ENCODE assay signal across 15 cellular contexts in the genomic region with DNA sequence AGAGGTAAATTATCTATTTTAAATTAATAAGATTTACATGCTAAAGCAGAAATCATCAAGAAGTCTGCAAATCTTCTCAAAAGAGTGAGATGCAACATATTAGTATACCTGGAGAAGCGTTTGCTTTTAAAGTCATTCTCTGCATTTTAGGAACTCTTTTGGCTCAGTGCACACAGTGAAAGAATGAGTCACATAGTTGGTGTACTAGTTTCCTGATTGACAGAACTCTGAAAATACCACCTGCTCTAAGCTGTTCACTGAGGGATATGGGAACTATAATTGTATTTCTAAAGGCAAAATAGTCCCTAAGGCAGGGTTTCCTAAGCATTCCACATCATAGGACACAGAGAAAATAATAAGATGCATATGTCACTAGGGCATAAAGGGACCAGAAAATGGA.
A peak's percentile ranks its signal among the peaks of the same experiment; 100 is the strongest.
DNase-seq lines count a peak whose midpoint lies in the region; ATAC-seq and TF ChIP-seq lines count a peak whose summit lies in the region.
"Had no signal": no experiment of that assay in that cellular context is flagged by ENCODE, and none has a peak within 500 bp of the region (broad histone marks: within the 10 kb centered on the region; RNA-seq: fewer than 3 reads in every experiment).

No MANE protein-coding gene starts in this region.

- no peaks in the 10 kb centered on the region for H3K4me1 Mint-ChIP-seq in activated T-cell treated with anti-CD3 and anti-CD28 coated beads, Interleukin-2, amount 50 U/mL, for 4 hours (ENCODE audit: low read depth)
- no peaks in the 10 kb centered on the region for H3K4me1 Mint-ChIP-seq in chondrocyte (ENCODE audit: low read depth)
- H3K4me1 Mint-ChIP-seq: activated naive CD8-positive, alpha-beta T cell treated with anti-CD3 and anti-CD28 coated beads, Interleukin-2, amount 50 U/mL, for 24 hours; CD8-positive, alpha-beta memory T cell; nephron had no signal

- H3K4me3 ChIP-seq in retinal pigment epithelial cell (ENCODE audit: low read length) = no peak overlapping the region
- H3K4me3 ChIP-seq: tibial artery had no signal

- DNase-seq in NCI-H2171 treated with DMSO at 0.1 percent for 48 hours (lab: John Stamatoyannopoulos, UW) = peak; percentile 3
- no peak for DNase-seq in NCI-H2171 (lab: John Stamatoyannopoulos, UW)
- peak; percentile 3 for DNase-seq in retinal pigment epithelial cell (ENCODE audit: low read depth)
- DNase-seq in activated T-cell treated with anti-CD3 and anti-CD28 coated beads, Interleukin-2, amount 50 U/mL, for 4 hours = no peak
- DNase-seq in T-helper 1 cell = no peak
- DNase-seq in chondrocyte (ENCODE audit: low spot score) = no peak
- DNase-seq: activated CD8-positive, alpha-beta memory T cell treated with anti-CD3 and anti-CD28 coated beads, Interleukin-2, amount 50 U/mL, for 4 hours; activated naive CD8-positive, alpha-beta T cell treated with anti-CD3 and anti-CD28 coated beads, Interleukin-2, amount 50 U/mL, for 24 hours; CD8-positive, alpha-beta memory T cell; NCI-H446 treated with DMSO at 0.1 percent for 48 hours; tibial artery had no signal

- peak; percentile 83 for ATAC-seq in HG02623 (IDR thresholded peaks at IDR 0.05; ENCODE audit: unreplicated experiment)
- ATAC-seq in HG03521 (IDR thresholded peaks at IDR 0.05; ENCODE audit: unreplicated experiment) = peak; percentile 69
- no peak for ATAC-seq in activated T-cell treated with anti-CD3 and anti-CD28 coated beads, Interleukin-2, amount 50 U/mL, for 4 hours
- ATAC-seq: activated naive CD8-positive, alpha-beta T cell treated with anti-CD3 and anti-CD28 coated beads, Interleukin-2, amount 50 U/mL, for 24 hours had no signal

- TF ChIP-seq CTCF in retinal pigment epithelial cell (conservative IDR thresholded peaks at IDR 0.05; ENCODE audit: low read depth, low read length) (no peak), chondrocyte (IDR thresholded peaks at IDR 0.05) (no peak)

- H3K36me3 Mint-ChIP-seq in activated T-cell treated with anti-CD3 and anti-CD28 coated beads, Interleukin-2, amount 50 U/mL, for 4 hours (ENCODE audit: insufficient read depth) = no peaks in the 10 kb centered on the region
- H3K36me3 Mint-ChIP-seq in chondrocyte (ENCODE audit: low read depth) = no peaks in the 10 kb centered on the region
- H3K36me3 Mint-ChIP-seq: CD8-positive, alpha-beta memory T cell had no signal

- H3K4me3 Mint-ChIP-seq in activated T-cell treated with anti-CD3 and anti-CD28 coated beads, Interleukin-2, amount 50 U/mL, for 4 hours = no peak overlapping the region
- H3K4me3 Mint-ChIP-seq in chondrocyte (ENCODE audit: unreplicated experiment) = no peak overlapping the region
- H3K4me3 Mint-ChIP-seq: activated naive CD8-positive, alpha-beta T cell treated with anti-CD3 and anti-CD28 coated beads, Interleukin-2, amount 50 U/mL, for 24 hours; CD8-positive, alpha-beta memory T cell; dendritic cell treated with granulocyte-macrophage colony-stimulating factor and Interleukin-4, amounts not matched to agents 40 ng/mL and 50 ng/mL, for 4 days; nephron had no signal

- no peaks in the 10 kb centered on the region for H3K9me3 Mint-ChIP-seq in activated T-cell treated with anti-CD3 and anti-CD28 coated beads, Interleukin-2, amount 50 U/mL, for 4 hours
- peaks cover 13% of the 10 kb centered on the region for H3K9me3 Mint-ChIP-seq in chondrocyte (ENCODE audit: low read depth)
- H3K9me3 Mint-ChIP-seq: activated naive CD8-positive, alpha-beta T cell treated with anti-CD3 and anti-CD28 coated beads, Interleukin-2, amount 50 U/mL, for 24 hours had no signal

- H3K27ac Mint-ChIP-seq in chondrocyte (ENCODE audit: unreplicated experiment) = no peak overlapping the region
- H3K27ac Mint-ChIP-seq: activated naive CD8-positive, alpha-beta T cell treated with anti-CD3 and anti-CD28 coated beads, Interleukin-2, amount 50 U/mL, for 24 hours; CD8-positive, alpha-beta memory T cell; dendritic cell treated with granulocyte-macrophage colony-stimulating factor and Interleukin-4, amounts not matched to agents 40 ng/mL and 50 ng/mL, for 4 days; nephron had no signal

- H3K27me3 Mint-ChIP-seq in activated T-cell treated with anti-CD3 and anti-CD28 coated beads, Interleukin-2, amount 50 U/mL, for 4 hours (ENCODE audit: low read depth) = no peaks in the 10 kb centered on the region
- H3K27me3 Mint-ChIP-seq in chondrocyte (ENCODE audit: low read depth) = no peaks in the 10 kb centered on the region
- H3K27me3 Mint-ChIP-seq: activated naive CD8-positive, alpha-beta T cell treated with anti-CD3 and anti-CD28 coated beads, Interleukin-2, amount 50 U/mL, for 24 hours; CD8-positive, alpha-beta memory T cell; dendritic cell treated with granulocyte-macrophage colony-stimulating factor and Interleukin-4, amounts not matched to agents 40 ng/mL and 50 ng/mL, for 4 days had no signal

Comparison
In these comparisons a context has a peak if more than half of its experiments do, and no peak if none do; other contexts are left out.
1. DNase-seq: peak in NCI-H2171 treated with DMSO at 0.1 percent for 48 hours (single experiment) and retinal pigment epithelial cell (single experiment); none in NCI-H2171 (single experiment), activated T-cell treated with anti-CD3 and anti-CD28 coated beads, Interleukin-2, amount 50 U/mL, for 4 hours (single experiment), T-helper 1 cell (0 of 5) and chondrocyte (single experiment).
2. ATAC-seq: peak in HG02623 (single experiment) and HG03521 (single experiment); none in activated T-cell treated with anti-CD3 and anti-CD28 coated beads, Interleukin-2, amount 50 U/mL, for 4 hours (0 of 2).